Comparison of ENCODE assay signal across 27 cellular contexts in the genomic region with DNA sequence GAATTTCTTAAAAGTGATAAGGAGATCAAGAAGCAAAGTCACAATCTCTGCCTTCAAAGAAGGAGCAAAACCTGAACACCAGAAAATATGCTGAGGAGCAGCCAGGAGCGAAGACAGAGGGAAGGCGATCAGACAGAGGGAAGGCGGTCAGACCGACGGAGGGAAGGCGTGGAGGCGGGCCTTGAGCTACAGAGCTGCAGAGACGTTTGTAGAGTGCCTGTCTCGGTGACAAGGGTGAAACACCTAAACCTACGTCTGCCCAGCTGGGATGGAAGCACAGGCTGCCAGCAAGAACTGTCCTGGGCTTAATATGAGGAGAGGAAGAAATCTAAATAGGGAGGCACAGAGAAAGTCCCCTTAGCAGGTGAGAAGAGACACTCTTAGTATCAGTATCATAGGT.
"Had no signal": no experiment of that assay in that cellular context is flagged by ENCODE, and none has a peak within 500 bp of the region (broad histone marks: within the 10 kb centered on the region; RNA-seq: fewer than 3 reads in every experiment).

No MANE protein-coding gene starts in this region.

- H3K27me3 Mint-ChIP-seq: activated naive CD8-positive, alpha-beta T cell treated with anti-CD3 and anti-CD28 coated beads for 36 hours; stimulated activated naive CD8-positive, alpha-beta T cell treated with anti-CD3 and anti-CD28 coated beads, Interleukin-15, Interleukin-2, amounts not matched to agents 100 ng/mL and 50 ng/mL, for 24 hours had no signal

- H3K4me3 ChIP-seq: adrenal gland, body of pancreas, esophagus muscularis mucosa, heart left ventricle, left lung, lower lobe of right lung, right lobe of liver, uterus had no signal

- H3K27ac Mint-ChIP-seq: activated CD8-positive, alpha-beta T cell treated with anti-CD3 and anti-CD28 coated beads, Interleukin-2, amount 10 ng/mL, durations not matched to agents 7 days and 5 days; activated naive CD4-positive, alpha-beta T cell treated with anti-CD3 and anti-CD28 coated beads for 36 hours; activated naive CD8-positive, alpha-beta T cell treated with anti-CD3 and anti-CD28 coated beads for 36 hours; natural killer cell; progenitor cell of endocrine pancreas; stimulated activated effector memory CD8-positive, alpha-beta T cell treated with anti-CD3 and anti-CD28 coated beads, Interleukin-12 subunit alpha, Interleukin-12 subunit beta, amount 100 ng/mL, for 72 hours; stimulated activated naive CD8-positive, alpha-beta T cell treated with anti-CD3 and anti-CD28 coated beads, Interleukin-15, Interleukin-2, amounts not matched to agents 100 ng/mL and 50 ng/mL, for 24 hours; type B pancreatic cell had no signal

- DNase-seq: activated CD4-positive, alpha-beta T cell treated with anti-CD3 and anti-CD28 coated beads for 1 hour; activated CD8-positive, alpha-beta T cell treated with anti-CD3 and anti-CD28 coated beads, Interleukin-2, amount 10 ng/mL, durations not matched to agents 7 days and 5 days; activated effector memory CD4-positive, alpha-beta T cell treated with anti-CD3 and anti-CD28 coated beads, Interleukin-2, amount 50 U/mL, for 16 hours; activated naive CD4-positive, alpha-beta T cell treated with anti-CD3 and anti-CD28 coated beads for 36 hours; activated naive CD8-positive, alpha-beta T cell treated with anti-CD3 and anti-CD28 coated beads for 36 hours; adrenal gland; aorta; body of pancreas; dermis blood vessel endothelial cell; effector CD4-positive, alpha-beta T cell; foreskin keratinocyte; heart left ventricle; kidney glomerular epithelial cell; left lung; lower lobe of right lung; mesenchymal stem cell; natural killer cell; right lobe of liver; stimulated activated CD4-positive, alpha-beta T cell treated with anti-CD3 and anti-CD28 coated beads, Interleukin-12 subunit alpha, Interleukin-12 subunit beta, amount 100 ng/mL, for 4 hours; stimulated activated CD4-positive, alpha-beta T cell treated with anti-CD3 and anti-CD28 coated beads, Interleukin-4, amount 100 ng/mL, for 24 hours; uterus had no signal

- FAIRE-seq: colon had no signal

- H3K27ac ChIP-seq: adrenal gland, body of pancreas, esophagus muscularis mucosa, foreskin keratinocyte, heart left ventricle, left lung, lower lobe of right lung, right lobe of liver, uterus had no signal

- ATAC-seq: activated CD8-positive, alpha-beta T cell treated with anti-CD3 and anti-CD28 coated beads, Interleukin-2, amount 10 ng/mL, durations not matched to agents 7 days and 5 days; body of pancreas; foreskin keratinocyte; heart left ventricle; left lung; lower lobe of right lung; natural killer cell; right lobe of liver; stimulated activated effector memory CD8-positive, alpha-beta T cell treated with anti-CD3 and anti-CD28 coated beads, Interleukin-12 subunit alpha, Interleukin-12 subunit beta, amount 100 ng/mL, for 72 hours had no signal

- H3K9me3 ChIP-seq: body of pancreas had no signal

- H3K4me1 Mint-ChIP-seq: activated naive CD8-positive, alpha-beta T cell treated with anti-CD3 and anti-CD28 coated beads for 36 hours; natural killer cell; stimulated activated effector memory CD8-positive, alpha-beta T cell treated with anti-CD3 and anti-CD28 coated beads, Interleukin-12 subunit alpha, Interleukin-12 subunit beta, amount 100 ng/mL, for 72 hours had no signal

- H3K27me3 ChIP-seq: adrenal gland, body of pancreas, esophagus muscularis mucosa, foreskin keratinocyte, heart left ventricle, left lung, right lobe of liver, uterus had no signal

- H3K4me1 ChIP-seq: adrenal gland, body of pancreas, esophagus muscularis mucosa, foreskin keratinocyte, heart left ventricle, left lung, lower lobe of right lung, right lobe of liver, uterus had no signal

- H3K36me3 Mint-ChIP-seq: activated naive CD8-positive, alpha-beta T cell treated with anti-CD3 and anti-CD28 coated beads for 36 hours; stimulated activated effector memory CD8-positive, alpha-beta T cell treated with anti-CD3 and anti-CD28 coated beads, Interleukin-12 subunit alpha, Interleukin-12 subunit beta, amount 100 ng/mL, for 72 hours; type B pancreatic cell had no signal

- H3K36me3 ChIP-seq: adrenal gland, esophagus muscularis mucosa, heart left ventricle, left lung, lower lobe of right lung, right lobe of liver, uterus had no signal

- H3K4me3 Mint-ChIP-seq: activated CD8-positive, alpha-beta T cell treated with anti-CD3 and anti-CD28 coated beads, Interleukin-2, amount 10 ng/mL, durations not matched to agents 7 days and 5 days; activated naive CD4-positive, alpha-beta T cell treated with anti-CD3 and anti-CD28 coated beads for 36 hours; activated naive CD8-positive, alpha-beta T cell treated with anti-CD3 and anti-CD28 coated beads for 36 hours; natural killer cell; stimulated activated effector memory CD8-positive, alpha-beta T cell treated with anti-CD3 and anti-CD28 coated beads, Interleukin-12 subunit alpha, Interleukin-12 subunit beta, amount 100 ng/mL, for 72 hours; stimulated activated naive CD8-positive, alpha-beta T cell treated with anti-CD3 and anti-CD28 coated beads, Interleukin-15, Interleukin-2, amounts not matched to agents 100 ng/mL and 50 ng/mL, for 24 hours; type B pancreatic cell had no signal
